Comparison of ENCODE assay signal across 8 cellular contexts in genomic region chr1:75134939-75135828, GRCh38. TPM values are rescaled to one million over a fixed set of nuclear protein-coding genes. Genes with fewer than 3 reads are reported as not detected.
A peak's percentile ranks its signal among the peaks of the same experiment; 100 is the strongest.
DNase-seq lines count a peak whose midpoint lies in the region; ATAC-seq, FAIRE-seq and TF ChIP-seq lines count a peak whose summit lies in the region.

No MANE protein-coding gene starts in this region.

- H2BK120ac ChIP-seq in H1 (replicated peaks; ENCODE audit: low read depth, low read length) = no peak overlapping the region

- H3K4me1 ChIP-seq in H1 (replicated peaks in 1 of 4; ENCODE audit: control insufficient read depth in 3 of 4, insufficient read depth in 4 of 4, low read length in 3 of 4) = peaks cover 10 to 45% (median 22%) of the 10 kb centered on the region in 4 experiments
- no peaks in the 10 kb centered on the region for H3K4me1 ChIP-seq in osteoblast (ENCODE audit: insufficient read depth, low read length)

- peaks cover 30% of the 10 kb centered on the region for H3K23me2 ChIP-seq in H1 (ENCODE audit: low read depth, low read length)

- no peak for FAIRE-seq in H1 (lab: Jason Lieb, UNC)

- H3K79me2 ChIP-seq in H1 (ENCODE audit: control insufficient read depth in 1 of 2, insufficient read depth in 2 of 2, low read length in 2 of 2) = no peaks in the 10 kb centered on the region
- H3K79me2 ChIP-seq in osteoblast (ENCODE audit: insufficient read depth, low read length) = no peaks in the 10 kb centered on the region

- CTCF ChIA-PET in H1 (lab: Charles Lee; ENCODE audit: partially characterized antibody) = interaction anchor here (0.6 to 7.9 kb wide), 13 partner anchors 12 to 436 kb away, joined by 3 to 39 read pairs (median 3); no protein-coding TSS in a partner anchor

- H3K23ac ChIP-seq in H1 (ENCODE audit: insufficient read length) = no peak overlapping the region

- H4K20me1 ChIP-seq in H1 (replicated peaks in 1 of 2; ENCODE audit: control insufficient read depth in 1 of 2, insufficient read depth in 2 of 2, low read length in 2 of 2) = peaks cover 2 to 5% of the 10 kb centered on the region in 2 experiments
- H4K20me1 ChIP-seq in osteoblast (ENCODE audit: insufficient read depth, low read length) = no peaks in the 10 kb centered on the region

- WGBS in H1 (ENCODE audit: extremely low coverage in 1 of 2, insufficient coverage in 1 of 2, insufficient read length in 1 of 2, insufficient replicate concordance in 2 of 2, low coverage in 1 of 2, low lambda C conversion rate in 2 of 2, missing lambda C conversion rate in 1 of 2), 2 experiments = 1% methylated on average over 53 of the region's 58 CpGs; no CpG with 5 or more reads in 1 of the 2 experiments

- H2BK15ac ChIP-seq in H1 (ENCODE audit: low read length) = no peak overlapping the region; the same call in 1 of the 2 replicates

- H2BK5ac ChIP-seq in H1 (ENCODE audit: low read depth, low read length) = peak overlapping the region; percentile 0; the same call in 1 of the 2 replicates

- H2AFZ ChIP-seq in H1 (ENCODE audit: low read length) (peak overlapping the region; percentile 71; the same call in 1 of the 2 replicates), osteoblast (ENCODE audit: low read length) (peak overlapping the region; percentile 29)

- H3K36me3 ChIP-seq in H1 (ENCODE audit: control insufficient read depth in 2 of 4, insufficient read depth in 4 of 4, low read length in 3 of 4) (no peaks in the 10 kb centered on the region), osteoblast (ENCODE audit: insufficient read depth, low read length) (no peaks in the 10 kb centered on the region)

- H3K27ac ChIP-seq in H1 (ENCODE audit: low read depth, low read length) = no peak overlapping the region
- H3K27ac ChIP-seq in osteoblast (ENCODE audit: low read depth, low read length) = no peak overlapping the region

- H4K8ac ChIP-seq in H1 (ENCODE audit: extremely low read depth, insufficient read depth, low read length) = peak overlapping the region; percentile 28; the same call in 1 of the 2 replicates

- TF ChIP-seq EP300 in H1 (IDR thresholded peaks at IDR 0.05; ENCODE audit: borderline replicate concordance in 1 of 2, low read depth in 2 of 2, low read length in 2 of 2) = no peak

- H3K18ac ChIP-seq in H1 (ENCODE audit: extremely low read depth, low read length) = peak overlapping the region; percentile 52

- no peak for TF ChIP-seq RAD21 in H1 (IDR thresholded peaks at IDR 0.05 in 1 of 2, conservative IDR thresholded peaks at IDR 0.05 in 1 of 2; ENCODE audit: low read depth in 2 of 2, low read length in 2 of 2)

- peak overlapping the region; percentile 77; the same call in 1 of the 2 replicates for H2BK20ac ChIP-seq in H1 (ENCODE audit: low read length)

- peak overlapping the region; percentile 18 for H2BK12ac ChIP-seq in H1 (ENCODE audit: low read depth, low read length)

- no peak for ATAC-seq in HG02970 (IDR thresholded peaks at IDR 0.05; ENCODE audit: low FRiP score, unreplicated experiment)

- no peak for TF ChIP-seq POLR2A in H1 (IDR thresholded peaks at IDR 0.05; ENCODE audit: control extremely low read depth in 1 of 2, low read depth in 2 of 2, low read length in 2 of 2)

- H2AK5ac ChIP-seq in H1 (ENCODE audit: low read depth, low read length) = no peak overlapping the region

- H3K14ac ChIP-seq in H1 (ENCODE audit: insufficient read length) = no peak overlapping the region

- DNase-seq in EH (ENCODE audit: low read depth) (peak; percentile 10), NCI-H146 (lab: John Stamatoyannopoulos, UW) (peak; percentile 63), H1 (ENCODE audit: low read depth in 1 of 2, low spot score in 2 of 2) (peak in 1 of 2 experiments; percentile 79), osteoblast (ENCODE audit: insufficient read length, low spot score, missing footprints) (peak; percentile 43), NAMALWA (ENCODE audit: low spot score) (no peak), LoVo (ENCODE audit: low spot score) (no peak), GM10266 (ENCODE audit: extremely low spot score) (no peak)

- no peaks in the 10 kb centered on the region for H3K79me1 ChIP-seq in H1 (ENCODE audit: low read depth, low read length)

- H4K91ac ChIP-seq in H1 (replicated peaks; ENCODE audit: insufficient read length, low read length) = no peak overlapping the region

- H3K27me3 ChIP-seq in H1 (replicated peaks in 1 of 4; ENCODE audit: control insufficient read depth in 3 of 4, extremely low read depth in 1 of 4, insufficient read depth in 3 of 4, low read length in 3 of 4) = peaks cover 41 to 91% (median 69%) of the 10 kb centered on the region in 4 experiments
- H3K27me3 ChIP-seq in osteoblast (ENCODE audit: insufficient read depth, low read length) = peaks cover 70% of the 10 kb centered on the region

- no peak overlapping the region for H4K5ac ChIP-seq in H1 (ENCODE audit: insufficient read length, low read depth, low read length)

- H3K4ac ChIP-seq in H1 (replicated peaks; ENCODE audit: insufficient read length, low read depth, low read length) = no peak overlapping the region

- POLR2A ChIA-PET in H1 (lab: Charles Lee; ENCODE audit: partially characterized antibody) = interaction anchor here (0.9 to 1.4 kb wide), 3 partner anchors 56 to 261 kb away, joined by 3 read pairs; no protein-coding TSS in a partner anchor

- H3K4me3 ChIP-seq in H1 (ENCODE audit: extremely low read depth in 1 of 4, insufficient read depth in 2 of 4, low read depth in 3 of 4, low read length in 4 of 4) (peak overlapping the region; percentile 49 to 70 (median 57)), osteoblast (ENCODE audit: insufficient read depth, low read length) (peak overlapping the region; percentile 53)

- TF ChIP-seq CTCF in H1 (IDR thresholded peaks at IDR 0.05; ENCODE audit: control extremely low read depth in 1 of 3, insufficient read depth in 1 of 3, low read depth in 1 of 3, low read length in 3 of 3) (no peak), osteoblast (IDR thresholded peaks at IDR 0.05; ENCODE audit: extremely low read depth, low read depth, low read length) (no peak), GM10266 (IDR thresholded peaks at IDR 0.05; ENCODE audit: control insufficient read depth, insufficient read depth, low read depth, missing control alignments) (no peak)

- H3K4me2 ChIP-seq in H1 (ENCODE audit: insufficient read depth in 1 of 2, low read depth in 2 of 2, low read length in 2 of 2) (peak overlapping the region; percentile 96 to 98), osteoblast (ENCODE audit: insufficient read depth, low read length) (peak overlapping the region; percentile 48)

- H3K56ac ChIP-seq in H1 (replicated peaks; ENCODE audit: insufficient read length, low read depth, low read length) = peak overlapping the region; percentile 33

- H3K9ac ChIP-seq in H1 (replicated peaks in 1 of 4; ENCODE audit: extremely low read depth in 1 of 4, low read depth in 3 of 4, low read length in 3 of 4) = peak overlapping the region in 1 of 4 experiments; percentile 65; a peak in 2 of 7 replicates

- H3K9me3 ChIP-seq in H1 (ENCODE audit: insufficient read depth in 2 of 2, low read depth in 1 of 2, low read length in 1 of 2) (no peaks in the 10 kb centered on the region), osteoblast (ENCODE audit: low read depth, low read length) (no peaks in the 10 kb centered on the region)

TF ChIP-seq in H1, 55 proteins besides CTCF, POLR2A, EP300 and RAD21 (continues in another document):
- TF ChIP-seq HDAC2 (IDR thresholded peaks at IDR 0.05; ENCODE audit: borderline replicate concordance in 1 of 2, low read depth in 2 of 2, low read length in 2 of 2) (0 out of 4 replicates have a peak, but pooled peaks of 1 of the 2 experiments have one; percentile 30), E2F6 (IDR thresholded peaks at IDR 0.05) (no peak), ATF3 (IDR thresholded peaks at IDR 0.05; ENCODE audit: insufficient read depth, low read depth, low read length) (no peak), RBBP5 (IDR thresholded peaks at IDR 0.05; ENCODE audit: borderline replicate concordance, low read depth, low read length) (peak; percentile 71; the same call in 1 of the 2 replicates), CHD2 (IDR thresholded peaks at IDR 0.05; ENCODE audit: low read length) (no peak), POLR2AphosphoS5 (IDR thresholded peaks at IDR 0.05; ENCODE audit: low read depth, low read length) (no peak), CBX8 (IDR thresholded peaks at IDR 0.05; ENCODE audit: borderline replicate concordance, low read depth, low read length) (peak; percentile 12; the same call in 1 of the 2 replicates), EZH2 (IDR thresholded peaks at IDR 0.05; ENCODE audit: low read depth, low read length, severe bottlenecking) (peak; percentile 78), SP1 (IDR thresholded peaks at IDR 0.05; ENCODE audit: low read depth, low read length) (no peak), ATF2 (IDR thresholded peaks at IDR 0.05; ENCODE audit: low read length) (no peak)

RNA-seq across cellular contexts. Expression of gene LHX8, which starts 1.0 kb away (rescaled TPM):
- total RNA-seq in H1 (2021; fragmentation: NEBNext Ultra II Directional; extraction: Animal tissue kit (Norgen Biotek cat#: 25700)) = 1.2 and 1.5 TPM in 2 replicates
- polyA plus RNA-seq in H1 (2011; rRNA removed) = 0.25 and 0.50 TPM in 2 replicates
- 0.65 TPM for polyA plus RNA-seq in H1 (2011; cell fraction: cytosol; rRNA removed)
- 0.63 TPM for polyA plus RNA-seq in H1 (2011; cell fraction: nucleus; rRNA removed)
- polyA plus RNA-seq in H1 (2012, experiment 1 of 2) = 0.24 to 0.64 TPM (median 0.39 TPM) in 4 replicates
- 0.35 TPM for polyA plus RNA-seq in H1 (2012, experiment 2 of 2)
- 1.5 TPM for polyA plus RNA-seq in H1 (2013, experiment 1 of 2)
- 1.2 TPM for polyA plus RNA-seq in H1 (2013, experiment 2 of 2)
- 0.73 and 1.1 TPM in 2 replicates for polyA minus RNA-seq in H1 (2011; rRNA and poly(A)+ RNA removed)
- polyA minus RNA-seq in H1 (2011; cell fraction: cytosol; rRNA and poly(A)+ RNA removed) = not detected
- 0.40 TPM for polyA minus RNA-seq in H1 (2011; cell fraction: nucleus; rRNA and poly(A)+ RNA removed)
- not detected in 2 replicates for total RNA-seq in osteoblast

Comparison
In these comparisons a context has a peak if more than half of its experiments do, and no peak if none do; other contexts are left out.
1. DNase-seq: peak in EH (single experiment), NCI-H146 (single experiment) and osteoblast (single experiment); none in NAMALWA (single experiment), LoVo (single experiment) and GM10266 (single experiment).